11 cellular contexts compared by ENCODE assay signal in the genomic region with DNA sequence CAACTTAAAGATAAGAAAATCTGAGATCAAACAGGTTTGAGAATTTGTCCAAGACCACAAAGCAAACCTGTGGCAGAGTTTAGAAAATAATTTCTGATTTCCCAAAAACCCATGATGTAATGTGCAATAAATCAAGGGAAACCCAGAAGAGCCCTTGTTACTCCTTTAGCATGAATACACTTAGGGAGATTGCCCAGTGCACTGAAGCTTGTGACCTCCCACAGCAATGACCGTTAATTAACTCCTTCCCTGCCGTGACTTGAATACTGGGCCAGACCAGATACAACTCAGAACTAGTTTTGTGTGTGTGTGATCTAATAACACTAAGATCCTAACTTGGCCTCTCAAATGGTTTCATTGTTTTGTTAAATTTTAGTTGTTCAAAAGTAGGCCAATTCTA. TPM values are rescaled to one million over a fixed set of nuclear protein-coding genes. Genes with fewer than 3 reads are reported as not detected.
A peak's percentile ranks its signal among the peaks of the same experiment; 100 is the strongest.
DNase-seq lines count a peak whose midpoint lies in the region; TF ChIP-seq lines count a peak whose summit lies in the region.
"Had no signal": no experiment of that assay in that cellular context is flagged by ENCODE, and none has a peak within 500 bp of the region (broad histone marks: within the 10 kb centered on the region; RNA-seq: fewer than 3 reads in every experiment).

No MANE protein-coding gene starts in this region.

- no peak for DNase-seq in activated T-cell treated with anti-CD3 and anti-CD28 coated beads, Interleukin-2, amount 50 U/mL, for 24 hours
- no peak for DNase-seq in activated T-cell treated with anti-CD3 and anti-CD28 coated beads, Interleukin-2, amount 50 U/mL, for 1 hour
- DNase-seq in PC-9, result no peak
- DNase-seq in fibroblast of lung (ENCODE audit: low read depth in 2 of 2), result peak; percentile 22 to 31
- DNase-seq in stimulated activated CD4-positive, alpha-beta T cell treated with anti-CD3 and anti-CD28 coated beads, Interleukin-15, amount 100 ng/mL, for 24 hours, result no peak
- DNase-seq in NCI-H1417 (lab: John Stamatoyannopoulos, UW), result no peak
- DNase-seq in SW 1271 (lab: John Stamatoyannopoulos, UW), result no peak
- DNase-seq: central memory CD4-positive, alpha-beta T cell; NCI-H774 had no signal

- H3K9me3 ChIP-seq in PC-9 (ENCODE audit: insufficient read depth, low read depth) (no peaks in the 10 kb centered on the region), fibroblast of lung (ENCODE audit: control insufficient read depth, insufficient read depth, low read depth, low read length) (no peaks in the 10 kb centered on the region), skeletal muscle satellite cell (replicated peaks; ENCODE audit: low read length) (no peaks in the 10 kb centered on the region)

- H3K27me3 ChIP-seq in PC-9 (ENCODE audit: insufficient read depth, low read depth), result no peaks in the 10 kb centered on the region
- H3K27me3 ChIP-seq in fibroblast of lung (ENCODE audit: control insufficient read depth, insufficient read depth, low read length), result no peaks in the 10 kb centered on the region
- no peaks in the 10 kb centered on the region for H3K27me3 ChIP-seq in skeletal muscle satellite cell (ENCODE audit: control insufficient read depth, insufficient read depth, low read length)

- H3F3A ChIP-seq in PC-9 (ENCODE audit: insufficient read depth, low read depth), result peaks cover 20% of the 10 kb centered on the region

- H3K9ac ChIP-seq in fibroblast of lung (ENCODE audit: insufficient read depth, low read length), result no peak overlapping the region
- H3K9ac ChIP-seq in skeletal muscle satellite cell (ENCODE audit: low read depth, low read length), result no peak overlapping the region

- H3K4me3 Mint-ChIP-seq in activated T-cell treated with anti-CD3 and anti-CD28 coated beads, Interleukin-2, amount 50 U/mL, for 24 hours, result peak overlapping the region; percentile 87
- H3K4me3 Mint-ChIP-seq: CD14-positive monocyte had no signal

- no peaks in the 10 kb centered on the region for H3K36me3 ChIP-seq in PC-9 (ENCODE audit: low read depth)
- H3K36me3 ChIP-seq in fibroblast of lung (ENCODE audit: control insufficient read depth, insufficient read depth, low read length), result no peaks in the 10 kb centered on the region
- no peaks in the 10 kb centered on the region for H3K36me3 ChIP-seq in skeletal muscle satellite cell (ENCODE audit: insufficient read depth, low read length)

- H3K4me1 ChIP-seq in PC-9 (replicated peaks; ENCODE audit: insufficient read depth) (peaks cover 12% of the 10 kb centered on the region), fibroblast of lung (ENCODE audit: control insufficient read depth, extremely low read depth, insufficient read depth, low read length) (peaks cover 3% of the 10 kb centered on the region), skeletal muscle satellite cell (ENCODE audit: control insufficient read depth, insufficient read depth, low read length) (peaks cover 24% of the 10 kb centered on the region)

- H3K4me2 ChIP-seq in PC-9, result peak overlapping the region; percentile 79
- peak overlapping the region; percentile 71 for H3K4me2 ChIP-seq in fibroblast of lung (ENCODE audit: extremely low read depth, insufficient read depth, low read length)
- H3K4me2 ChIP-seq in skeletal muscle satellite cell (ENCODE audit: low read length), result peak overlapping the region; percentile 97

- no peak overlapping the region for H3K27ac Mint-ChIP-seq in activated T-cell treated with anti-CD3 and anti-CD28 coated beads, Interleukin-2, amount 50 U/mL, for 24 hours

- H3K9me2 ChIP-seq in PC-9 (ENCODE audit: insufficient read depth), result no peaks in the 10 kb centered on the region

- H3K79me2 ChIP-seq in PC-9 (ENCODE audit: low read depth), result peaks cover 18% of the 10 kb centered on the region
- H3K79me2 ChIP-seq in fibroblast of lung (ENCODE audit: control insufficient read depth, insufficient read depth, low read length), result peaks cover 22% of the 10 kb centered on the region

- intact Hi-C loops in PC-9 (cut with micrococcal nuclease; ENCODE audit: unreplicated experiment), result no loop called here

- CTCF ChIA-PET in PC-9 (lab: Charles Lee), result no interaction called here

- POLR2A ChIA-PET in PC-9 (lab: Charles Lee; ENCODE audit: unreplicated experiment), result interaction anchor here (0.5 to 0.6 kb wide), 2 partner anchors 10 to 624 kb away, joined by 3 to 4 read pairs; no protein-coding TSS in a partner anchor

- no peak for TF ChIP-seq CTCF in PC-9 (conservative IDR thresholded peaks at IDR 0.05)
- TF ChIP-seq CTCF in fibroblast of lung (conservative IDR thresholded peaks at IDR 0.05 in 1 of 2, IDR thresholded peaks at IDR 0.05 in 1 of 2; ENCODE audit: low read depth in 1 of 2, low read length in 2 of 2), result no peak

- no peak overlapping the region for H2AFZ ChIP-seq in PC-9
- no peak overlapping the region for H2AFZ ChIP-seq in fibroblast of lung (ENCODE audit: low read length)

- BruUV-seq in PC-9 (replicated peaks; lab: Mats Ljungman, UMichigan), result no TSS peak

- peaks cover 16% of the 10 kb centered on the region for H3K36me3 Mint-ChIP-seq in activated T-cell treated with anti-CD3 and anti-CD28 coated beads, Interleukin-2, amount 50 U/mL, for 24 hours (ENCODE audit: low read depth)

- H3K27ac ChIP-seq in PC-9, result no peak overlapping the region
- H3K27ac ChIP-seq in fibroblast of lung (ENCODE audit: insufficient read depth, low read length), result no peak overlapping the region

- no peaks in the 10 kb centered on the region for H4K20me1 ChIP-seq in PC-9 (ENCODE audit: insufficient read depth)
- no peaks in the 10 kb centered on the region for H4K20me1 ChIP-seq in fibroblast of lung (ENCODE audit: control insufficient read depth, extremely low read depth, insufficient read depth, low read length)

- H3K9me3 Mint-ChIP-seq in activated T-cell treated with anti-CD3 and anti-CD28 coated beads, Interleukin-2, amount 50 U/mL, for 24 hours, result no peaks in the 10 kb centered on the region
- H3K9me3 Mint-ChIP-seq: CD14-positive monocyte had no signal

- H3K4me1 Mint-ChIP-seq in activated T-cell treated with anti-CD3 and anti-CD28 coated beads, Interleukin-2, amount 50 U/mL, for 24 hours (ENCODE audit: low read depth), result peaks cover 29% of the 10 kb centered on the region

- no peak overlapping the region for H3K4me3 ChIP-seq in PC-9
- H3K4me3 ChIP-seq in fibroblast of lung (replicated peaks in 1 of 4; ENCODE audit: control extremely low read depth in 1 of 4, insufficient read depth in 1 of 4, low read depth in 3 of 4, low read length in 4 of 4), result peak overlapping the region in 1 of 4 experiments; percentile 81
- peak overlapping the region; percentile 39 for H3K4me3 ChIP-seq in skeletal muscle satellite cell (ENCODE audit: low read length)

- no peaks in the 10 kb centered on the region for H3K27me3 Mint-ChIP-seq in activated T-cell treated with anti-CD3 and anti-CD28 coated beads, Interleukin-2, amount 50 U/mL, for 24 hours

RNA-seq across cellular contexts. Expression of a gene that starts 2.5 kb away (rescaled TPM):
- total RNA-seq in PC-9 (2021) (54.2 and 78.9 TPM in 2 replicates), fibroblast of lung (17.8 and 18.7 TPM in 2 replicates)
- polyA plus RNA-seq in fibroblast of lung, result 19.1 and 22.3 TPM in 2 replicates
- 22.6 and 26.3 TPM in 2 replicates for polyA plus RNA-seq in fibroblast of lung (2012)
- 21.3 and 34.5 TPM in 2 replicates for polyA minus RNA-seq in fibroblast of lung (ENCODE audit: low replicate concordance)
- total RNA-seq in skeletal muscle satellite cell (2012; rRNA removed), result 47.4 and 54.4 TPM in 2 replicates

RNA-seq across cellular contexts. Expression of a gene that starts 53.5 kb away (rescaled TPM):
- total RNA-seq in PC-9 (2021), result 2.9 and 4.9 TPM in 2 replicates
- 13.1 and 25.1 TPM in 2 replicates for total RNA-seq in fibroblast of lung
- 40.3 and 40.6 TPM in 2 replicates for polyA plus RNA-seq in fibroblast of lung
- polyA plus RNA-seq in fibroblast of lung (2012), result 15.0 and 17.6 TPM in 2 replicates
- polyA minus RNA-seq in fibroblast of lung (ENCODE audit: low replicate concordance), result 6.0 and 7.6 TPM in 2 replicates
- total RNA-seq in skeletal muscle satellite cell (2012; rRNA removed), result 14.4 and 18.1 TPM in 2 replicates

Comparison
In these comparisons a context has a peak if more than half of its experiments do, and no peak if none do; other contexts are left out.
1. DNase-seq: peak in fibroblast of lung (2 of 2); none in activated T-cell treated with anti-CD3 and anti-CD28 coated beads, Interleukin-2, amount 50 U/mL, for 24 hours (single experiment), activated T-cell treated with anti-CD3 and anti-CD28 coated beads, Interleukin-2, amount 50 U/mL, for 1 hour (single experiment), PC-9 (0 of 2), stimulated activated CD4-positive, alpha-beta T cell treated with anti-CD3 and anti-CD28 coated beads, Interleukin-15, amount 100 ng/mL, for 24 hours (single experiment), NCI-H1417 (0 of 3) and SW 1271 (0 of 2).
2. Peak in every context shown above with its lines, with median percentiles within 50 percentile points of each other: H3K4me2 ChIP-seq.